ENCODE assay signal across 1 cellular context in the genomic region with DNA sequence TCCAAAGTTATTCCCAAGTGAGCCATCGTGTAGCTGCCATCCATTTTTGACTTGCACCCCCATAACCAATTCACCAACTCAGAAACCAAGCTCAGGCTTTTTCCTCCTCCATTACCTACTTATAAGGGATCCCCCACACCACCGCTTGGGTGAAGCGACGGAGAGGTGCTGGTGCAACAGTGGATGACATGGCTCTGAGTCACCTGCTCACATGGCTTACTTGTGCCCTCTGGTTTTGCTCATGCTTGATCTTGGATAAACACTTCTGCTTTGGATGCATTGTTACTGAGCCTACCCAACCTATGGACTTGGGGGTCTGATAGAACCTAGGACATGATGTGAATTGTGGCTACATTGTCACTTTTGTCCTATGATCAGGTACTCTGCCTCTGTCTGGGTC.
A peak's percentile ranks its signal among the peaks of the same experiment; 100 is the strongest.
TF ChIP-seq lines count a peak whose summit lies in the region.

No MANE protein-coding gene starts in this region.

TF ChIP-seq in IMR-90, 13 proteins besides CTCF, POLR2A, EP300 and RAD21:
- peak; percentile 59 for TF ChIP-seq BHLHE40 (IDR thresholded peaks at IDR 0.05; ENCODE audit: low read depth, low read length)
- TF ChIP-seq FOS (IDR thresholded peaks at IDR 0.05; ENCODE audit: low read depth, low read length) = peak; percentile 26; the same call in 1 of the 2 replicates
- TF ChIP-seq, protein P1, sequence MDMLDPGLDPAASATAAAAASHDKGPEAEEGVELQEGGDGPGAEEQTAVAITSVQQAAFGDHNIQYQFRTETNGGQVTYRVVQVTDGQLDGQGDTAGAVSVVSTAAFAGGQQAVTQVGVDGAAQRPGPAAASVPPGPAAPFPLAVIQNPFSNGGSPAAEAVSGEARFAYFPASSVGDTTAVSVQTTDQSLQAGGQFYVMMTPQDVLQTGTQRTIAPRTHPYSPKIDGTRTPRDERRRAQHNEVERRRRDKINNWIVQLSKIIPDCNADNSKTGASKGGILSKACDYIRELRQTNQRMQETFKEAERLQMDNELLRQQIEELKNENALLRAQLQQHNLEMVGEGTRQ (IDR thresholded peaks at IDR 0.05; ENCODE audit: low read depth, low read length) = peak; percentile 59; the same call in 1 of the 2 replicates
- no peak for TF ChIP-seq NFE2L2 (IDR thresholded peaks at IDR 0.05; ENCODE audit: low read depth, low read length)
- peak; percentile 81 for TF ChIP-seq CEBPB (IDR thresholded peaks at IDR 0.05; ENCODE audit: low read depth, low read length)
